9 cellular contexts compared by ENCODE assay signal in the genomic region with DNA sequence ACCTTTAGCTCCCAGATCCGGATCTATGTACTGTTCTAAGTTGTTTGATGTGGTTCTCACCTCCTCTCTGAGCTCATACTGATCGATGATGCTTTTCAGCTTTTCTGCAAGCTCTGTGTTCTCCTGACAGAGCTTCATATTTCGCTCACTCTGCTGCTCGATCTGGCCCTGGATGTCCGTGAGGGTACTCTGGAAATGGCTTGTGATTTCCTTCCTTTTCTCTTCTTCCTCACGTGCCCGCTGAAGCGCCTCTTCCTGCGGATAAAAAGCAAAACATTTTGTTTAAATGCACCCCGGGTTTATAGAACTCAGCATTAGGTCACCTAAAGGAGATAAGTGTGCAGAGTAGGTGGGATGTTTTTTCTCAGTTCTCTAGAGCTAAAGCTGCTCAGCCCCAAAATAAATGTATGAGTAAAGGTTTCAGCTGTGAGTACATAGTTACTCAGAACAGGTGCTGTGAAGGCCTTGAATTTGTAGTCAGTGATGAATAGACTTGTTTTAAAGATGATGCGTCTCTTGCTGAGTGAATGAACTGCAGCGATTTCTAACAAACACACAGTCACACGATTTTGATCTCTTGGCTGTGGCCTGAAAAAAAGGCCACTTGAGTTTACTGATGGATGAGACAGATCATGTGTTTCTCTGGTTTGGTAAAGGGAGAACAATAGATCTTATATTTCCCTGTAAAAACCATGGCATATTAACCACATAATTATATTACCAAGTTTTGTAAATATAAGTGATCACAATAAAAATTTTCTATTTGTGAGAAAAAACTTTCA. TPM values are rescaled to one million over a fixed set of nuclear protein-coding genes. Genes with fewer than 3 reads are reported as not detected.
DNase-seq lines count a peak whose midpoint lies in the region; ATAC-seq and TF ChIP-seq lines count a peak whose summit lies in the region.
"Had no signal": no experiment of that assay in that cellular context is flagged by ENCODE, and none has a peak within 500 bp of the region (broad histone marks: within the 10 kb centered on the region; RNA-seq: fewer than 3 reads in every experiment).

No MANE protein-coding gene starts in this region.

- intact Hi-C loops in posterior vena cava (cut with DNase I): no loop called here

- no peaks in the 10 kb centered on the region for H3K36me3 Mint-ChIP-seq in mesothelial cell of epicardium

- no peak overlapping the region for H3K27ac Mint-ChIP-seq in mesothelial cell of epicardium

- peaks cover 8% of the 10 kb centered on the region for H3K9me3 Mint-ChIP-seq in mesothelial cell of epicardium

- H3K4me3 Mint-ChIP-seq in mesothelial cell of epicardium: no peak overlapping the region

- no peak for TF ChIP-seq CTCF in mesothelial cell of epicardium (IDR thresholded peaks at IDR 0.05; ENCODE audit: unreplicated experiment)

- DNase-seq in DMS79 (lab: John Stamatoyannopoulos, UW) (peak; percentile 19), DMS79 treated with DMSO at 0.1 percent for 48 hours (lab: John Stamatoyannopoulos, UW) (no peak), RKO (ENCODE audit: low spot score) (peak; percentile 90), germinal center (ENCODE audit: low spot score) (peak; percentile 12), posterior vena cava (ENCODE audit: low spot score) (no peak), mesothelial cell of epicardium (ENCODE audit: low spot score in 2 of 2, unreplicated experiment in 2 of 2) (no peak), middle frontal gyrus (ENCODE audit: extremely low spot score, low spot score) (no peak)

- no peaks in the 10 kb centered on the region for H3K27me3 Mint-ChIP-seq in mesothelial cell of epicardium (ENCODE audit: low read depth)

- peaks cover 7% of the 10 kb centered on the region for H3K4me1 Mint-ChIP-seq in mesothelial cell of epicardium

- peak; percentile 73 for ATAC-seq in HG02943 (IDR thresholded peaks at IDR 0.05; ENCODE audit: low read depth, unreplicated experiment)
- ATAC-seq: A549 had no signal

RNA-seq across cellular contexts. Expression of gene TXLNB, which starts 29.1 kb away (rescaled TPM):
- total RNA-seq in posterior vena cava (1 to 10 TPM; 1.1 to 1.7 TPM), mesothelial cell of epicardium (0.44 to 1.6 TPM (median 0.67 TPM) in 3 replicates)

Comparison
In these comparisons a context has a peak if more than half of its experiments do, and no peak if none do; other contexts are left out.
1. DNase-seq: peak in DMS79 (single experiment), RKO (single experiment) and germinal center (single experiment); none in DMS79 treated with DMSO at 0.1 percent for 48 hours (single experiment), posterior vena cava (single experiment), mesothelial cell of epicardium (0 of 2) and middle frontal gyrus (single experiment).